ENCODE assay signal across 8 cellular contexts in the genomic region with DNA sequence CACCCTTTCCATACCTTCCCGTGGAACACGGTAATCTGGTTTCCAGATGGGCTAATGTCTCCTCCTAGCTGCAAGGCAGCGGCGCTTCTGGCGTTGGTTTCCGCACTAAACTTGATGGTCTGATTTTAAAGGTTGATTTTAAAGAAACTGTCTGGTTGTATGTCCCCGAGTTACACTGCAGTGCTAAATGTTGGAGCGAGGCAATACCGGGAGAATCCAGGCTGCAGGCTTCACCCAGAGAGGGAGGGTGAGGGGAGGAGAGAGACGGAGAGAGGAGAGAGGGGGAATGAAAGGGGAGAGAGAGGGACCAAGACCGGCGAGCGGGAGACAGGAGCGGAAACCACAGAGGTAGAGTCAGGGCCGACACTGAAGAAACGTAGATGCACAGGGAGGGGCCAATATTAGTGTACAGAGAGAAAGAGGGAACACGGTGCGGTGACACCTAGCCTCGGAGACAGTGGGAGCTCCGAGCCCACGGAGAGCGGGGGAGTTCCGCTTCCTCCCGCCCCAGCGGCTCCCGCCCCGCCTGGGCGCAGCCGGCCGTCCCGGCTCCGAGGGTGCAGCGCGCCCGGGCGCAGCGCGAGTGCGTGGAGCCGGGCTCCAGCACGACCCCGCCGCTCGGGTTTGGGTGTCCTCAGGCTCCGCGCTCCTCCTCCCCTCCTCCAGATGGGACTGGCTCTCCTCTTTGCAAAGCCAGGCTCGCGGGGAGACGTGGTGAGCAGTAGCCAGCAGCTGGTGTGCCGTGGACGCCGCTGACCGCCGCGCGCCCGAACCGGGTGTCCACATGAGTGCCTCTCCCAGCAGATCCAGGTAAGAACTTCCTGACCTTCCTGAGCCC.
A peak's percentile ranks its signal among the peaks of the same experiment; 100 is the strongest.
DNase-seq lines count a peak whose midpoint lies in the region; ATAC-seq and TF ChIP-seq lines count a peak whose summit lies in the region.

No MANE protein-coding gene starts in this region.

- peak overlapping the region; percentile 45 to 77 (median 45) for H3K9ac ChIP-seq in skeletal muscle tissue (ENCODE audit: low read depth in 1 of 3, low read length in 3 of 3)

- intact Hi-C loops in heart right ventricle (cut with DNase I), result loop anchor here in 7 of 10 donors (1.0 to 10.0 kb wide), 5 partner anchors 53 to 119 kb away; no protein-coding TSS in a partner anchor

- WGBS in heart right ventricle, 2 donors, result 0 to 1% methylated on average over 54 to 58 of the region's 58 CpGs

- no peaks in the 10 kb centered on the region for H3K9me3 ChIP-seq in heart right ventricle
- no peaks in the 10 kb centered on the region for H3K9me3 ChIP-seq in skeletal muscle tissue (ENCODE audit: control insufficient read depth in 3 of 3, low read length in 3 of 3)

- peaks cover 0 to 56% (median 32%) of the 10 kb centered on the region in 7 donors for H3K27me3 ChIP-seq in heart right ventricle
- peaks cover 10 to 18% (median 11%) of the 10 kb centered on the region in 3 donors for H3K27me3 ChIP-seq in skeletal muscle tissue (ENCODE audit: control insufficient read depth in 3 of 3, insufficient read depth in 3 of 3, low read length in 3 of 3)

- H3K4me1 ChIP-seq in heart right ventricle (peaks cover 0 to 29% (median 15%) of the 10 kb centered on the region in 9 donors), skeletal muscle tissue (ENCODE audit: control insufficient read depth in 3 of 3, insufficient read depth in 3 of 3, low read length in 3 of 3) (peaks cover 5 to 16% (median 10%) of the 10 kb centered on the region in 3 donors)

- DNase-seq in AG09309 (ENCODE audit: low read depth) (peak; percentile 14), NCI-H1092 treated with DMSO at 0.1 percent for 48 hours (lab: John Stamatoyannopoulos, UW) (peak; percentile 82), heart right ventricle (peak in 1 of 2 donors; percentile 40)
- peak; percentile 66 to 69 for DNase-seq in activated T-cell treated with anti-CD3 and anti-CD28 coated beads, Interleukin-2, amount 50 U/mL, for 48 hours

- H3K4me3 ChIP-seq in AG09309 (ENCODE audit: control insufficient read depth, low read depth, low read length), result peak overlapping the region; percentile 48
- H3K4me3 ChIP-seq in heart right ventricle, result peak overlapping the region; percentile 32 to 61 (median 57)
- peak overlapping the region; percentile 65 to 80 (median 66) for H3K4me3 ChIP-seq in skeletal muscle tissue (ENCODE audit: low read length in 3 of 3)

- H3K27ac ChIP-seq in heart right ventricle (peak overlapping the region; percentile 6 to 81 (median 70)), skeletal muscle tissue (ENCODE audit: low read depth, low read length) (no peak overlapping the region)

- TF ChIP-seq CTCF in AG09309 (IDR thresholded peaks at IDR 0.05; ENCODE audit: control insufficient read depth, insufficient read depth, low read depth, low read length, missing control alignments) (peak; percentile 36), heart right ventricle (IDR thresholded peaks at IDR 0.05) (peak in 7 of 9 donors; percentile 21 to 57 (median 34))

- ATAC-seq in GM19035 (IDR thresholded peaks at IDR 0.05; ENCODE audit: unreplicated experiment) (peak; percentile 64), heart right ventricle (peak; percentile 46 to 68 (median 64)), HG03457 (IDR thresholded peaks at IDR 0.05; ENCODE audit: unreplicated experiment) (no peak), GM19023 (IDR thresholded peaks at IDR 0.05; ENCODE audit: unreplicated experiment) (no peak)

- H3K36me3 ChIP-seq in heart right ventricle (no peaks in the 10 kb centered on the region), skeletal muscle tissue (ENCODE audit: control insufficient read depth in 3 of 3, insufficient read depth in 3 of 3, low read length in 3 of 3) (no peaks in the 10 kb centered on the region)

Comparison
In these comparisons a context has a peak if more than half of its experiments do, and no peak if none do; other contexts are left out.
1. ATAC-seq: peak in GM19035 (single experiment) and heart right ventricle (8 of 8); none in HG03457 (single experiment) and GM19023 (single experiment).
2. Peak in every context shown above with its lines, with median percentiles within 50 percentile points of each other: H3K4me3 ChIP-seq.